ENCODE assay signal across 6 cellular contexts in the genomic region with DNA sequence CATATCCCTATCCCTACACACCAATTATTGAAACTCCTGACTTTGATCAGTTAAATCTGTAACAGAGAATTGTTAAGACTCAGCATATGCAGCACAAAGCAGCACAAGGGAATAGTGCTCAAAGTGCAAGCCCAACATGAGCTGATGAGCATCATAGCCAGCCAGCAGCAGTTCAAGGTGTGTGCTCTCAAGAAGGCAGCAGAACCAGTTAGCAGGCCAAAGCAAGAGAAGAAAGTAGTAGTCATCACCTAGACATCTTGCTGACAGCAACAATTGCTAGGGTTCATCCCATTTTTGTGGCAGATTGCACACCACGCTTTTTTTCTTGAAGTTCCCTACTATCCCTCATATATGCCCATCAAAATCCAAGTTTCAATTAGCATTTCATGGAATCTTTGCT.
"Had no signal": no experiment of that assay in that cellular context is flagged by ENCODE, and none has a peak within 500 bp of the region (broad histone marks: within the 10 kb centered on the region; RNA-seq: fewer than 3 reads in every experiment).

No MANE protein-coding gene starts in this region.

- H3K36me3 ChIP-seq: HAP-1 had no signal

- H2AFZ ChIP-seq: GM23338 had no signal

- H3K4me1 ChIP-seq: HAP-1 had no signal

- H3K4me2 ChIP-seq: GM23338 had no signal

- DNase-seq: H7, HFFc6, IMR-90 had no signal

- H3K9me3 ChIP-seq: HAP-1 had no signal

- H3K4me3 ChIP-seq: GM23338, HAP-1, K562 had no signal
